ENCODE assay signal across 18 cellular contexts in the genomic region with DNA sequence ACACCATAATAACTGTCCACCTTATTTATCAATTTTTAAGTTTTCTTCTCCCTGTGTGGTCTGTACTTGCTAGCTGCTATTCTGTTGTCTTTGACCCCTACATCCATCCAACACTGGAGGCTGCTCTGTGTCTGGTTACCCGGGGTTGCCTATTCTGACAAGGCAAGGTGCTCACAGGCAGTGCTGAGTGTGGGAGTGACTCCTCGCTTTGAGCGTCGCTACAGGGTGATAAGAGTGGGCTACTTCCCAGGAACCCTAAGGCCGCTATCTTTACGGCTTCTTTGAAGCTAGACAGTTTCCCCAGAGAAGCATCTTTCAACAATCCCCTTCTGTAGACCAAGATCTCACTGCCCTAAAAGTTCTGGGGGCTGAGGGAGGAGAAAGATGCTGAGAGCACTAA.
"Had no signal": no experiment of that assay in that cellular context is flagged by ENCODE, and none has a peak within 500 bp of the region (broad histone marks: within the 10 kb centered on the region; RNA-seq: fewer than 3 reads in every experiment).

No MANE protein-coding gene starts in this region.

- H3K27me3 ChIP-seq: brain microvascular endothelial cell had no signal

- DNase-seq: activated gamma-delta T cell; activated T-cell treated with anti-CD3 and anti-CD28 coated beads, Interleukin-2, amount 50 U/mL, for 24 hours; brain microvascular endothelial cell; effector memory CD4-positive, alpha-beta T cell; foreskin melanocyte; left colon; mucosa of descending colon; naive thymus-derived CD4-positive, alpha-beta T cell; nucleus accumbens; stimulated activated CD4-positive, alpha-beta T cell treated with anti-CD3 and anti-CD28 coated beads, Interleukin-2, amount 100 ng/mL, for 48 hours; stimulated activated naive B cell treated with anti-CD40 and anti-IgM and Interleukin-4, amounts not matched to agents 10 μg/mL and 1 μg/mL and 100 μg/mL, for 72 hours; substantia nigra; T-cell; T-helper 9 cell; trophoblast cell had no signal

- ATAC-seq: activated CD4-positive, CD25-positive, alpha-beta regulatory T cell treated with anti-CD3 and anti-CD28 coated beads, Interleukin-2, amount 50 U/mL, for 24 hours; activated naive CD4-positive, alpha-beta T cell treated with anti-CD3 and anti-CD28 coated beads, Interleukin-2, amount 50 U/mL, for 72 hours; left colon; mucosa of descending colon; naive thymus-derived CD4-positive, alpha-beta T cell; stimulated activated naive B cell treated with anti-CD40 and anti-IgM and Interleukin-4, amounts not matched to agents 10 μg/mL and 1 μg/mL and 100 μg/mL, for 72 hours; T-cell had no signal

- H3K4me3 ChIP-seq: mucosa of descending colon, SK-N-MC had no signal

- H3K27ac ChIP-seq: brain microvascular endothelial cell, SK-N-MC had no signal

- H3K9me3 ChIP-seq: mucosa of descending colon had no signal
